Comparison of ENCODE assay signal across 19 cellular contexts in the genomic region with DNA sequence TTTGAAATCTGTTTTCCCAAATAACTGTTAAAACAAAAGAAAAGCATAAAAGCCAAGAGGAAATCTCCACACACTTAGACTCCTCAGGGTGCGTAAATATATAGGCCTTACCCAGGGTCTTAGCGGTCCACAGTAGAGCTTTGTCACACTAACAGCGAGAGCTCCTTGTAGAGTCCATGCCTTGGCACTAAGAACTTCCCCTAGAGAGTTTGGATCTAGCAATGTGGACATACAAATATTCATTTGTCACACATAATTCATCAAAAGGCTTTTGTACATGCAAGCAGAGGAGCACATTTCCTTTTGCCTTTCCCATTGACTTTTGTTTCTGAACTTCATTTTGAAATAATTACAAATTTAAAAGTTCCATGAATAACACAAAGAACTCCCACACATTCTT. TPM values are rescaled to one million over a fixed set of nuclear protein-coding genes. Genes with fewer than 3 reads are reported as not detected.
DNase-seq lines count a peak whose midpoint lies in the region; ATAC-seq and TF ChIP-seq lines count a peak whose summit lies in the region.
"Had no signal": no experiment of that assay in that cellular context is flagged by ENCODE, and none has a peak within 500 bp of the region (broad histone marks: within the 10 kb centered on the region; RNA-seq: fewer than 3 reads in every experiment).

No MANE protein-coding gene starts in this region.

- H3K27ac Mint-ChIP-seq in neural progenitor cell = no peak overlapping the region
- H3K27ac Mint-ChIP-seq: B cell; CD4-positive, alpha-beta T cell; CD8-positive, alpha-beta T cell had no signal

- no peak overlapping the region for H3K9ac ChIP-seq in neural progenitor cell
- H3K9ac ChIP-seq: BLaER1 treated with 17β-estradiol and CSF1 and Interleukin-3, amounts not matched to agents 10 nM and 100 nM had no signal

- H3K79me2 ChIP-seq in neural progenitor cell (ENCODE audit: low read depth) = no peaks in the 10 kb centered on the region

- ATAC-seq in activated T-cell treated with anti-CD3 and anti-CD28 coated beads, Interleukin-2, amount 50 U/mL, for 4 hours = no peak
- no peak for ATAC-seq in activated CD4-positive, CD25-positive, alpha-beta regulatory T cell treated with anti-CD3 and anti-CD28 coated beads, Interleukin-2, amount 50 U/mL, for 24 hours
- ATAC-seq: A549; CD8-positive, alpha-beta T cell; GM12878 had no signal

- H3K27ac ChIP-seq in neural progenitor cell = no peak overlapping the region
- H3K27ac ChIP-seq: 22Rv1; A549; BLaER1 treated with 17β-estradiol and CSF1 and Interleukin-3, amounts not matched to agents 10 nM and 100 nM; C4-2B had no signal

- H3K4me1 Mint-ChIP-seq in neural progenitor cell = no peaks in the 10 kb centered on the region
- H3K4me1 Mint-ChIP-seq in activated T-cell treated with anti-CD3 and anti-CD28 coated beads, Interleukin-2, amount 50 U/mL, for 4 hours (ENCODE audit: low read depth) = no peaks in the 10 kb centered on the region
- H3K4me1 Mint-ChIP-seq: B cell had no signal

- H3K27me3 ChIP-seq in neural progenitor cell = no peaks in the 10 kb centered on the region
- H3K27me3 ChIP-seq: BLaER1 treated with 17β-estradiol and CSF1 and Interleukin-3, amounts not matched to agents 10 nM and 100 nM had no signal

- H3K4me1 ChIP-seq in neural progenitor cell = peaks cover 14% of the 10 kb centered on the region
- H3K4me1 ChIP-seq: A549, Caco-2 had no signal

- H3K36me3 Mint-ChIP-seq in neural progenitor cell = no peaks in the 10 kb centered on the region
- H3K36me3 Mint-ChIP-seq in activated T-cell treated with anti-CD3 and anti-CD28 coated beads, Interleukin-2, amount 50 U/mL, for 4 hours (ENCODE audit: insufficient read depth) = no peaks in the 10 kb centered on the region
- H3K36me3 Mint-ChIP-seq: CD8-positive, alpha-beta T cell had no signal

- no peaks in the 10 kb centered on the region for H4K20me1 ChIP-seq in neural progenitor cell (ENCODE audit: low read depth)
- H4K20me1 ChIP-seq: BLaER1 treated with 17β-estradiol and CSF1 and Interleukin-3, amounts not matched to agents 10 nM and 100 nM had no signal

- H3K4me3 Mint-ChIP-seq in neural progenitor cell = no peak overlapping the region
- no peak overlapping the region for H3K4me3 Mint-ChIP-seq in activated T-cell treated with anti-CD3 and anti-CD28 coated beads, Interleukin-2, amount 50 U/mL, for 4 hours
- H3K4me3 Mint-ChIP-seq: B cell; CD4-positive, alpha-beta T cell; CD8-positive, alpha-beta T cell had no signal

- no peaks in the 10 kb centered on the region for H3K36me3 ChIP-seq in neural progenitor cell
- H3K36me3 ChIP-seq: BLaER1 treated with 17β-estradiol and CSF1 and Interleukin-3, amounts not matched to agents 10 nM and 100 nM had no signal

- peaks cover 11% of the 10 kb centered on the region for H3F3A ChIP-seq in neural progenitor cell (ENCODE audit: low read depth)

- H3K9me3 ChIP-seq in neural progenitor cell (ENCODE audit: low read depth) = no peaks in the 10 kb centered on the region
- H3K9me3 ChIP-seq: A549; BLaER1 treated with 17β-estradiol and CSF1 and Interleukin-3, amounts not matched to agents 10 nM and 100 nM; Caco-2 had no signal

- H3K9me3 Mint-ChIP-seq in neural progenitor cell = no peaks in the 10 kb centered on the region
- no peaks in the 10 kb centered on the region for H3K9me3 Mint-ChIP-seq in activated T-cell treated with anti-CD3 and anti-CD28 coated beads, Interleukin-2, amount 50 U/mL, for 4 hours
- H3K9me3 Mint-ChIP-seq: CD4-positive, alpha-beta T cell; CD8-positive, alpha-beta T cell had no signal

- in situ Hi-C loops in SK-MEL-5 (cut with HindIII; ENCODE audit: low pct_unique_long_range_greater_than_20kb, low sequenced_read_pairs) = no loop called here

- no peak overlapping the region for H3K4me2 ChIP-seq in neural progenitor cell
- H3K4me2 ChIP-seq: A549; BLaER1 treated with 17β-estradiol and CSF1 and Interleukin-3, amounts not matched to agents 10 nM and 100 nM had no signal

- DNase-seq in NCI-H82 (lab: John Stamatoyannopoulos, UW) (peak; percentile 6), NCI-H82 treated with DMSO at 0.1 percent for 48 hours (lab: John Stamatoyannopoulos, UW; ENCODE audit: unreplicated experiment) (no peak), SK-MEL-5 (ENCODE audit: low read depth, low spot score) (peak; percentile 64), neural progenitor cell (ENCODE audit: low spot score) (no peak)
- no peak for DNase-seq in activated T-cell treated with anti-CD3 and anti-CD28 coated beads, Interleukin-2, amount 50 U/mL, for 4 hours
- DNase-seq: AML-193; Caco-2; Calu3; CD4-positive, alpha-beta T cell; CD8-positive, alpha-beta T cell; DMS79 treated with DMSO at 0.1 percent for 48 hours; GDM1 had no signal

- no peaks in the 10 kb centered on the region for H3K27me3 Mint-ChIP-seq in neural progenitor cell (ENCODE audit: insufficient read depth, low read depth)
- H3K27me3 Mint-ChIP-seq in activated T-cell treated with anti-CD3 and anti-CD28 coated beads, Interleukin-2, amount 50 U/mL, for 4 hours (ENCODE audit: low read depth) = no peaks in the 10 kb centered on the region
- H3K27me3 Mint-ChIP-seq: B cell; CD4-positive, alpha-beta T cell had no signal

- no peak overlapping the region for H3K4me3 ChIP-seq in neural progenitor cell
- H3K4me3 ChIP-seq: A549; BLaER1 treated with 17β-estradiol and CSF1 and Interleukin-3, amounts not matched to agents 10 nM and 100 nM; GM12878 had no signal

- no peak for TF ChIP-seq CTCF in neural progenitor cell (IDR thresholded peaks at IDR 0.05)

- peak overlapping the region; percentile 9 for H2AFZ ChIP-seq in neural progenitor cell (replicated peaks)

RNA-seq across cellular contexts. Expression of gene SLMAP, which starts 11.0 kb away (rescaled TPM):
- 26.1 and 28.9 TPM in 2 replicates for total RNA-seq in SK-MEL-5 (2014; rRNA removed; shearing (Covaris generic))
- 23.1 and 28.3 TPM in 2 replicates for polyA plus RNA-seq in SK-MEL-5 (2015; cell fraction: cytosol; rRNA removed)
- polyA plus RNA-seq in SK-MEL-5 (2015; cell fraction: nucleus; rRNA removed) = 28.0 and 32.5 TPM in 2 replicates
- total RNA-seq in neural progenitor cell (ENCODE audit: low replicate concordance) = 36.4 and 59.4 TPM in 2 replicates
- 10 to 100 TPM; 55.7 to 61.4 (median 56.1) TPM for total RNA-seq in activated T-cell treated with anti-CD3 and anti-CD28 coated beads, Interleukin-2, amount 50 U/mL, for 4 hours

RNA-seq across cellular contexts. Expression of gene DENND6A, which starts 52.2 kb away (rescaled TPM):
- 27.0 and 30.3 TPM in 2 replicates for total RNA-seq in SK-MEL-5 (2014; rRNA removed; shearing (Covaris generic))
- polyA plus RNA-seq in SK-MEL-5 (2015; cell fraction: cytosol; rRNA removed) = 10.4 and 12.0 TPM in 2 replicates
- polyA plus RNA-seq in SK-MEL-5 (2015; cell fraction: nucleus; rRNA removed) = 13.3 and 14.9 TPM in 2 replicates
- 29.5 and 35.4 TPM in 2 replicates for total RNA-seq in neural progenitor cell (ENCODE audit: low replicate concordance)
- total RNA-seq in activated T-cell treated with anti-CD3 and anti-CD28 coated beads, Interleukin-2, amount 50 U/mL, for 4 hours = 10 to 100 TPM in 2 of 3 donors, 1 to 10 TPM in 1; 9.4 to 12.0 (median 11.9) TPM

Comparison
In these comparisons a context has a peak if more than half of its experiments do, and no peak if none do; other contexts are left out.
1. DNase-seq: peak in NCI-H82 (single experiment) and SK-MEL-5 (single experiment); none in NCI-H82 treated with DMSO at 0.1 percent for 48 hours (single experiment), neural progenitor cell (single experiment) and activated T-cell treated with anti-CD3 and anti-CD28 coated beads, Interleukin-2, amount 50 U/mL, for 4 hours (single experiment).